In genomic region chr9:101590074-101590473, GRCh38 we compare ENCODE assay signal across 1 cellular context.
A peak's percentile ranks its signal among the peaks of the same experiment; 100 is the strongest.
TF ChIP-seq lines count a peak whose summit lies in the region.

No MANE protein-coding gene starts in this region.

TF ChIP-seq in HEK293, 187 proteins besides CTCF, POLR2A, EP300 and RAD21 (continued from another document):
- TF ChIP-seq ZNF518A (tag by site-specific recombination; conservative IDR thresholded peaks at IDR 0.05; ENCODE audit: low read depth) (peak; percentile 78), ZBTB8A (tag by site-specific recombination; IDR thresholded peaks at IDR 0.05) (peak; percentile 53), ZNF623 (tag by site-specific recombination; IDR thresholded peaks at IDR 0.05) (peak; percentile 36; the same call in 1 of the 2 replicates), ZNF426 (tag by site-specific recombination; IDR thresholded peaks at IDR 0.05) (peak; percentile 73), ZNF394 (tag by site-specific recombination; IDR thresholded peaks at IDR 0.05; ENCODE audit: borderline replicate concordance) (peak; percentile 75; the same call in 1 of the 2 replicates), ZBTB21 (tag by site-specific recombination; IDR thresholded peaks at IDR 0.05) (0 out of 2 replicates have a peak, but pooled peaks have one; percentile 21), ZNF560 (tag by site-specific recombination; IDR thresholded peaks at IDR 0.05; ENCODE audit: borderline replicate concordance) (0 out of 2 replicates have a peak, but pooled peaks have one; percentile 49)
TF ChIP-seq in HEK293: peak in this region for 12; not testable (repeated sequence) for 175.
